Comparison of ENCODE assay signal across 9 cellular contexts in genomic region chr7:69651101-69651590, GRCh38. TPM values are rescaled to one million over a fixed set of nuclear protein-coding genes. Genes with fewer than 3 reads are reported as not detected.
DNase-seq lines count a peak whose midpoint lies in the region; ATAC-seq and TF ChIP-seq lines count a peak whose summit lies in the region.
"Had no signal": no experiment of that assay in that cellular context is flagged by ENCODE, and none has a peak within 500 bp of the region (broad histone marks: within the 10 kb centered on the region; RNA-seq: fewer than 3 reads in every experiment).

No MANE protein-coding gene starts in this region.

- BruUV-seq in MCF 10A (replicated peaks; lab: Mats Ljungman, UMichigan) = no TSS peak

- H3K4me3 Mint-ChIP-seq in MCF 10A (ENCODE audit: unreplicated experiment) = no peak overlapping the region

- H3K27ac ChIP-seq in adrenal gland = no peak overlapping the region

- peaks cover 0 to 11% of the 10 kb centered on the region in 2 donors for H3K4me1 ChIP-seq in adrenal gland (replicated peaks in 1 of 2)

- H3K4me3 ChIP-seq in adrenal gland = no peak overlapping the region

- CTCF ChIA-PET in MCF 10A (lab: Yijun Ruan, JAX) = no interaction called here

- H3K9me3 ChIP-seq in adrenal gland (replicated peaks in 1 of 3) = no peaks in the 10 kb centered on the region

- H3K9me3 Mint-ChIP-seq in MCF 10A (ENCODE audit: unreplicated experiment) = peaks cover 34% of the 10 kb centered on the region

- no peaks in the 10 kb centered on the region for H3K4me1 Mint-ChIP-seq in MCF 10A (ENCODE audit: insufficient read depth, unreplicated experiment)

- TF ChIP-seq POLR2A in adrenal gland (IDR thresholded peaks at IDR 0.05) = no peak

- intact Hi-C loops in MCF 10A (cut with micrococcal nuclease) = no loop called here
- intact Hi-C loops in adrenal gland (cut with DNase I) = no loop called here

- H3K36me3 ChIP-seq in adrenal gland (replicated peaks in 1 of 2) = no peaks in the 10 kb centered on the region

- no peaks in the 10 kb centered on the region for H3K27me3 ChIP-seq in adrenal gland

- ATAC-seq in GM18868 (IDR thresholded peaks at IDR 0.05; ENCODE audit: unreplicated experiment) (peak; percentile 80), GM21447 (IDR thresholded peaks at IDR 0.05; ENCODE audit: unreplicated experiment) (peak; percentile 85), HG03139 (IDR thresholded peaks at IDR 0.05; ENCODE audit: unreplicated experiment) (peak; percentile 75), left lobe of liver (peak; percentile 38)

- TF ChIP-seq CTCF in MCF 10A (IDR thresholded peaks at IDR 0.05; ENCODE audit: unreplicated experiment) = no peak
- no peak for TF ChIP-seq CTCF in adrenal gland (IDR thresholded peaks at IDR 0.05)

- H3K36me3 Mint-ChIP-seq in MCF 10A (ENCODE audit: insufficient read depth, unreplicated experiment) = no peaks in the 10 kb centered on the region

- no peaks in the 10 kb centered on the region for H3K27me3 Mint-ChIP-seq in MCF 10A (ENCODE audit: insufficient read depth, unreplicated experiment)

- POLR2A ChIA-PET in MCF 10A (lab: Yijun Ruan, JAX) = no interaction called here

- 81 to 97% (median 89%) methylated on average over 7 of the region's 7 CpGs for WGBS in adrenal gland, 4 donors

- no peak overlapping the region for H3K27ac Mint-ChIP-seq in MCF 10A (ENCODE audit: low read depth, unreplicated experiment)

- DNase-seq in left lobe of liver (ENCODE audit: low spot score) = no peak
- no peak for DNase-seq in MCF 10A (ENCODE audit: unreplicated experiment)
- DNase-seq in NCI-H226 = no peak
- DNase-seq in RPMI8226 = no peak
- DNase-seq in adrenal gland = no peak
- DNase-seq: effector CD4-positive, alpha-beta T cell had no signal

RNA-seq across cellular contexts. Expression of gene AUTS2, which starts 52.9 kb away (rescaled TPM):
- total RNA-seq in left lobe of liver (26.1 TPM), MCF 10A (2022) (1.3 and 1.8 TPM in 2 replicates), adrenal gland (10 to 100 TPM; 10.6 to 28.4 (median 15.2) TPM)
- polyA plus RNA-seq in adrenal gland = 10 to 100 TPM in 1 of 3 donors, 1 to 10 TPM in 2; 6.4 to 18.7 (median 8.3) TPM
